Comparison of ENCODE assay signal across 1 cellular context in the genomic region with DNA sequence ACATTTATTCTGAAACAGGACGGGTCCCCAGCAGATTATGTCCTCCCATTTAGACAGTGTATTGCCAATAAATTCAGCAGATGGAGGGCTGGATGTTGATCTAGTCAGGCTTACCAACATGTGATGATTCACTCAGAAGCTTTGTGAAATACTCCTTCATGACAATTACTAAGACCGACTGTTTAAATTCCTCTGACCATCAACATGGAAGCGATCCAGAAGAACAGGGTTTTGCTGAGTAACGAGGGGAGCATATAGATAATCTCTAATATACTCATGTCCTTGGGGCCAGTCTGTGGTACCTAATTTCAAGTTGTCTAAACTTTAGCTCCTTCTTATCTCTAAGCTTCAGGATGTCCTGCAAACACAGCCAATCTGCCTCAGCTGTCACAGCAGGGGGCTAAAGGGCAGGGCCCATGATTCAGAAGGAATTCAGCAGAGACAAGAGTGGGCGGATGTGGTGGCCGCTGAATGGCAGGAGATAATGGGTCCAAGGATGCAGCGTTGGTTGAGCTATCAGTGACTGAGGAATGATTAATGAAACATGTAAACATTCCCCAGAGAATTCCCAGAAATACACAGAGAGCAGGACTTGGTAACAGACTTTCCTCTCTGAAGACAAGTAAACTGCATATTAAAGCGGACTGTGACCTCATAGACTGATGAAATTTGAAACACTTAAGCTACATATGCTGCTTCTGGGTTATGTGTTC.
TF ChIP-seq lines count a peak whose summit lies in the region.

No MANE protein-coding gene starts in this region.

TF ChIP-seq in HepG2, 621 proteins besides CTCF, POLR2A, EP300 and RAD21 (continued from another document and continues in another):
- TF ChIP-seq DPF2 (CRISPR knock-in tag; IDR thresholded peaks at IDR 0.05; ENCODE audit: borderline replicate concordance, low read depth) (peak; percentile 75; the same call in 1 of the 2 replicates), ASH2L (IDR thresholded peaks at IDR 0.05; ENCODE audit: insufficient read length, low read depth, low read length) (peak; percentile 72), ZSCAN22 (CRISPR knock-in tag; IDR thresholded peaks at IDR 0.05) (no peak), TRIM24 (CRISPR knock-in tag; IDR thresholded peaks at IDR 0.05) (no peak), ZNF569 (CRISPR knock-in tag; IDR thresholded peaks at IDR 0.05; ENCODE audit: borderline replicate concordance) (no peak), ZNF883 (CRISPR knock-in tag; IDR thresholded peaks at IDR 0.05; ENCODE audit: not compliant biosample characterization) (no peak), HNRNPK (IDR thresholded peaks at IDR 0.05; ENCODE audit: low read depth, low read length, poor library complexity, severe bottlenecking) (no peak), ZNF557 (CRISPR knock-in tag; IDR thresholded peaks at IDR 0.05) (no peak), RFX5 (IDR thresholded peaks at IDR 0.05; ENCODE audit: low read depth, low read length) (no peak), ZNF382 (CRISPR knock-in tag; IDR thresholded peaks at IDR 0.05; ENCODE audit: borderline replicate concordance) (no peak), ZNF629 (CRISPR knock-in tag; conservative IDR thresholded peaks at IDR 0.05) (peak; percentile 83), ZNF460 (CRISPR knock-in tag; IDR thresholded peaks at IDR 0.05; ENCODE audit: borderline replicate concordance) (no peak; the same call in 1 of the 2 replicates), ZNF317 (CRISPR knock-in tag; IDR thresholded peaks at IDR 0.05) (no peak), ZNF263 (CRISPR knock-in tag; IDR thresholded peaks at IDR 0.05) (no peak), HOXA9 (CRISPR knock-in tag; IDR thresholded peaks at IDR 0.05; ENCODE audit: borderline replicate concordance) (no peak), ZFX (CRISPR knock-in tag; IDR thresholded peaks at IDR 0.05; ENCODE audit: low read depth) (peak; percentile 27; the same call in 1 of the 2 replicates), CREB1 (IDR thresholded peaks at IDR 0.05) (peak; percentile 71), CREB1 (CRISPR knock-in tag; IDR thresholded peaks at IDR 0.05) (peak; percentile 81), IKZF1 (IDR thresholded peaks at IDR 0.05) (no peak), ZNF878 (CRISPR knock-in tag; IDR thresholded peaks at IDR 0.05) (no peak), KLF9 (CRISPR knock-in tag; IDR thresholded peaks at IDR 0.05; ENCODE audit: low read depth) (no peak), TBX2 (CRISPR knock-in tag; IDR thresholded peaks at IDR 0.05; ENCODE audit: borderline replicate concordance) (peak; percentile 96), ZFP36L2 (CRISPR knock-in tag; IDR thresholded peaks at IDR 0.05) (no peak), ZNF451 (CRISPR knock-in tag; IDR thresholded peaks at IDR 0.05) (no peak), ZSCAN29 (CRISPR knock-in tag; conservative IDR thresholded peaks at IDR 0.05) (peak; percentile 77; the same call in 1 of the 2 replicates), ZNF768 (CRISPR knock-in tag; IDR thresholded peaks at IDR 0.05) (no peak), ZNF724P (CRISPR knock-in tag; IDR thresholded peaks at IDR 0.05; ENCODE audit: borderline replicate concordance) (no peak), CBX5 (CRISPR knock-in tag; IDR thresholded peaks at IDR 0.05; ENCODE audit: borderline replicate concordance) (peak; percentile 90; the same call in 1 of the 2 replicates), HDAC2 (CRISPR knock-in tag; IDR thresholded peaks at IDR 0.05) (peak; percentile 95), FOXJ3 (CRISPR knock-in tag; IDR thresholded peaks at IDR 0.05; ENCODE audit: borderline replicate concordance) (peak; percentile 97; the same call in 1 of the 2 replicates), ZNF761 (CRISPR knock-in tag; conservative IDR thresholded peaks at IDR 0.05) (no peak; the same call in 1 of the 2 replicates), ZNF12 (CRISPR knock-in tag; IDR thresholded peaks at IDR 0.05) (no peak), YY1 (IDR thresholded peaks at IDR 0.05; ENCODE audit: insufficient read depth, insufficient replicate concordance, low read depth, low read length) (no peak), SOX5 (CRISPR knock-in tag; IDR thresholded peaks at IDR 0.05; ENCODE audit: borderline replicate concordance) (peak; percentile 96), ZNF83 (CRISPR knock-in tag; IDR thresholded peaks at IDR 0.05; ENCODE audit: borderline replicate concordance) (no peak), ZNF776 (CRISPR knock-in tag; IDR thresholded peaks at IDR 0.05) (no peak), GLI4 (CRISPR knock-in tag; IDR thresholded peaks at IDR 0.05; ENCODE audit: borderline replicate concordance) (no peak), TEAD2 (CRISPR knock-in tag; IDR thresholded peaks at IDR 0.05) (no peak), KDM3A (CRISPR knock-in tag; IDR thresholded peaks at IDR 0.05; ENCODE audit: low read depth) (peak; percentile 74; the same call in 1 of the 2 replicates), ZNF234 (CRISPR knock-in tag; conservative IDR thresholded peaks at IDR 0.05) (no peak), MYC (CRISPR knock-in tag; IDR thresholded peaks at IDR 0.05; ENCODE audit: borderline replicate concordance) (peak; percentile 36; the same call in 1 of the 2 replicates), MZF1 (CRISPR knock-in tag; IDR thresholded peaks at IDR 0.05; ENCODE audit: borderline replicate concordance) (no peak), ZNF546 (CRISPR knock-in tag; conservative IDR thresholded peaks at IDR 0.05) (no peak), ADNP (CRISPR knock-in tag; IDR thresholded peaks at IDR 0.05) (no peak), DMAP1 (CRISPR knock-in tag; IDR thresholded peaks at IDR 0.05) (peak; percentile 39; the same call in 1 of the 2 replicates)
- TF ChIP-seq, protein P1, sequence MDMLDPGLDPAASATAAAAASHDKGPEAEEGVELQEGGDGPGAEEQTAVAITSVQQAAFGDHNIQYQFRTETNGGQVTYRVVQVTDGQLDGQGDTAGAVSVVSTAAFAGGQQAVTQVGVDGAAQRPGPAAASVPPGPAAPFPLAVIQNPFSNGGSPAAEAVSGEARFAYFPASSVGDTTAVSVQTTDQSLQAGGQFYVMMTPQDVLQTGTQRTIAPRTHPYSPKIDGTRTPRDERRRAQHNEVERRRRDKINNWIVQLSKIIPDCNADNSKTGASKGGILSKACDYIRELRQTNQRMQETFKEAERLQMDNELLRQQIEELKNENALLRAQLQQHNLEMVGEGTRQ (IDR thresholded peaks at IDR 0.05; ENCODE audit: low read depth, low read length) = no peak
- TF ChIP-seq, protein P1 (CRISPR knock-in tag; IDR thresholded peaks at IDR 0.05; ENCODE audit: borderline replicate concordance) = no peak
- TF ChIP-seq, protein P2, sequence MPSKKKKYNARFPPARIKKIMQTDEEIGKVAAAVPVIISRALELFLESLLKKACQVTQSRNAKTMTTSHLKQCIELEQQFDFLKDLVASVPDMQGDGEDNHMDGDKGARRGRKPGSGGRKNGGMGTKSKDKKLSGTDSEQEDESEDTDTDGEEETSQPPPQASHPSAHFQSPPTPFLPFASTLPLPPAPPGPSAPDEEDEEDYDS (CRISPR knock-in tag; IDR thresholded peaks at IDR 0.05) = peak; percentile 42; the same call in 1 of the 2 replicates
- TF ChIP-seq, protein P3, sequence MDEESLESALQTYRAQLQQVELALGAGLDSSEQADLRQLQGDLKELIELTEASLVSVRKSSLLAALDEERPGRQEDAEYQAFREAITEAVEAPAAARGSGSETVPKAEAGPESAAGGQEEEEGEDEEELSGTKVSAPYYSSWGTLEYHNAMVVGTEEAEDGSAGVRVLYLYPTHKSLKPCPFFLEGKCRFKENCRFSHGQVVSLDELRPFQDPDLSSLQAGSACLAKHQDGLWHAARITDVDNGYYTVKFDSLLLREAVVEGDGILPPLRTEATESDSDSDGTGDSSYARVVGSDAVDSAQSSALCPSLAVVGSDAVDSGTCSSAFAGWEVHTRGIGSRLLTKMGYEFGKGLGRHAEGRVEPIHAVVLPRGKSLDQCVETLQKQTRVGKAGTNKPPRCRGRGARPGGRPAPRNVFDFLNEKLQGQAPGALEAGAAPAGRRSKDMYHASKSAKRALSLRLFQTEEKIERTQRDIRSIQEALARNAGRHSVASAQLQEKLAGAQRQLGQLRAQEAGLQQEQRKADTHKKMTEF (CRISPR knock-in tag; IDR thresholded peaks at IDR 0.05) = peak; percentile 94
- TF ChIP-seq, protein P4, sequence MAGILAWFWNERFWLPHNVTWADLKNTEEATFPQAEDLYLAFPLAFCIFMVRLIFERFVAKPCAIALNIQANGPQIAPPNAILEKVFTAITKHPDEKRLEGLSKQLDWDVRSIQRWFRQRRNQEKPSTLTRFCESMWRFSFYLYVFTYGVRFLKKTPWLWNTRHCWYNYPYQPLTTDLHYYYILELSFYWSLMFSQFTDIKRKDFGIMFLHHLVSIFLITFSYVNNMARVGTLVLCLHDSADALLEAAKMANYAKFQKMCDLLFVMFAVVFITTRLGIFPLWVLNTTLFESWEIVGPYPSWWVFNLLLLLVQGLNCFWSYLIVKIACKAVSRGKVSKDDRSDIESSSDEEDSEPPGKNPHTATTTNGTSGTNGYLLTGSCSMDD (CRISPR knock-in tag; IDR thresholded peaks at IDR 0.05) = no peak
- TF ChIP-seq, protein P5, sequence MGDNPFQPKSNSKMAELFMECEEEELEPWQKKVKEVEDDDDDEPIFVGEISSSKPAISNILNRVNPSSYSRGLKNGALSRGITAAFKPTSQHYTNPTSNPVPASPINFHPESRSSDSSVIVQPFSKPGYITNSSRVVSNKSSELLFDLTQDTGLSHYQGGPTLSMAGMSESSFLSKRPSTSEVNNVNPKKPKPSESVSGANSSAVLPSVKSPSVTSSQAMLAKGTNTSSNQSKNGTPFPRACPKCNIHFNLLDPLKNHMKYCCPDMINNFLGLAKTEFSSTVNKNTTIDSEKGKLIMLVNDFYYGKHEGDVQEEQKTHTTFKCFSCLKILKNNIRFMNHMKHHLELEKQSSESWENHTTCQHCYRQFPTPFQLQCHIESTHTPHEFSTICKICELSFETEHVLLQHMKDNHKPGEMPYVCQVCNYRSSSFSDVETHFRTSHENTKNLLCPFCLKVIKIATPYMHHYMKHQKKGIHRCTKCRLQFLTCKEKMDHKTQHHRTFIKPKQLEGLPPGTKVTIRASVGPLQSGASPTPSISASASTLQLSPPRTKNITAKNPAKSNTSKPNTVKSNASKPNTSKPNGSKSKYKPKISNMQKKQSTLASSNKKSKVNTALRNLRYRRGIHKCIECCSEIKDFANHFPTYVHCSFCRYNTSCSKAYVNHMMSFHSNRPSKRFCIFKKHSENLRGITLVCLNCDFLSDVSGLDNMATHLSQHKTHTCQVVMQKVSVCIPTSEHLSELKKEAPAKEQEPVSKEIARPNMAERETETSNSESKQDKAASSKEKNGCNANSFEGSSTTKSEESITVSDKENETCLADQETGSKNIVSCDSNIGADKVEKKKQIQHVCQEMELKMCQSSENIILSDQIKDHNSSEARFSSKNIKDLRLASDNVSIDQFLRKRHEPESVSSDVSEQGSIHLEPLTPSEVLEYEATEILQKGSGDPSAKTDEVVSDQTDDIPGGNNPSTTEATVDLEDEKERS (CRISPR knock-in tag; IDR thresholded peaks at IDR 0.05) = 0 out of 2 replicates have a peak, but pooled peaks have one; percentile 37
- TF ChIP-seq, protein P6, sequence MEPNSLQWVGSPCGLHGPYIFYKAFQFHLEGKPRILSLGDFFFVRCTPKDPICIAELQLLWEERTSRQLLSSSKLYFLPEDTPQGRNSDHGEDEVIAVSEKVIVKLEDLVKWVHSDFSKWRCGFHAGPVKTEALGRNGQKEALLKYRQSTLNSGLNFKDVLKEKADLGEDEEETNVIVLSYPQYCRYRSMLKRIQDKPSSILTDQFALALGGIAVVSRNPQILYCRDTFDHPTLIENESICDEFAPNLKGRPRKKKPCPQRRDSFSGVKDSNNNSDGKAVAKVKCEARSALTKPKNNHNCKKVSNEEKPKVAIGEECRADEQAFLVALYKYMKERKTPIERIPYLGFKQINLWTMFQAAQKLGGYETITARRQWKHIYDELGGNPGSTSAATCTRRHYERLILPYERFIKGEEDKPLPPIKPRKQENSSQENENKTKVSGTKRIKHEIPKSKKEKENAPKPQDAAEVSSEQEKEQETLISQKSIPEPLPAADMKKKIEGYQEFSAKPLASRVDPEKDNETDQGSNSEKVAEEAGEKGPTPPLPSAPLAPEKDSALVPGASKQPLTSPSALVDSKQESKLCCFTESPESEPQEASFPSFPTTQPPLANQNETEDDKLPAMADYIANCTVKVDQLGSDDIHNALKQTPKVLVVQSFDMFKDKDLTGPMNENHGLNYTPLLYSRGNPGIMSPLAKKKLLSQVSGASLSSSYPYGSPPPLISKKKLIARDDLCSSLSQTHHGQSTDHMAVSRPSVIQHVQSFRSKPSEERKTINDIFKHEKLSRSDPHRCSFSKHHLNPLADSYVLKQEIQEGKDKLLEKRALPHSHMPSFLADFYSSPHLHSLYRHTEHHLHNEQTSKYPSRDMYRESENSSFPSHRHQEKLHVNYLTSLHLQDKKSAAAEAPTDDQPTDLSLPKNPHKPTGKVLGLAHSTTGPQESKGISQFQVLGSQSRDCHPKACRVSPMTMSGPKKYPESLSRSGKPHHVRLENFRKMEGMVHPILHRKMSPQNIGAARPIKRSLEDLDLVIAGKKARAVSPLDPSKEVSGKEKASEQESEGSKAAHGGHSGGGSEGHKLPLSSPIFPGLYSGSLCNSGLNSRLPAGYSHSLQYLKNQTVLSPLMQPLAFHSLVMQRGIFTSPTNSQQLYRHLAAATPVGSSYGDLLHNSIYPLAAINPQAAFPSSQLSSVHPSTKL (CRISPR knock-in tag; IDR thresholded peaks at IDR 0.05) = peak; percentile 99
- TF ChIP-seq, protein P7, sequence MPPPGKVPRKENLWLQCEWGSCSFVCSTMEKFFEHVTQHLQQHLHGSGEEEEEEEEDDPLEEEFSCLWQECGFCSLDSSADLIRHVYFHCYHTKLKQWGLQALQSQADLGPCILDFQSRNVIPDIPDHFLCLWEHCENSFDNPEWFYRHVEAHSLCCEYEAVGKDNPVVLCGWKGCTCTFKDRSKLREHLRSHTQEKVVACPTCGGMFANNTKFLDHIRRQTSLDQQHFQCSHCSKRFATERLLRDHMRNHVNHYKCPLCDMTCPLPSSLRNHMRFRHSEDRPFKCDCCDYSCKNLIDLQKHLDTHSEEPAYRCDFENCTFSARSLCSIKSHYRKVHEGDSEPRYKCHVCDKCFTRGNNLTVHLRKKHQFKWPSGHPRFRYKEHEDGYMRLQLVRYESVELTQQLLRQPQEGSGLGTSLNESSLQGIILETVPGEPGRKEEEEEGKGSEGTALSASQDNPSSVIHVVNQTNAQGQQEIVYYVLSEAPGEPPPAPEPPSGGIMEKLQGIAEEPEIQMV (CRISPR knock-in tag; IDR thresholded peaks at IDR 0.05; ENCODE audit: low read depth) = peak; percentile 72; the same call in 1 of the 2 replicates
- TF ChIP-seq, protein P8, sequence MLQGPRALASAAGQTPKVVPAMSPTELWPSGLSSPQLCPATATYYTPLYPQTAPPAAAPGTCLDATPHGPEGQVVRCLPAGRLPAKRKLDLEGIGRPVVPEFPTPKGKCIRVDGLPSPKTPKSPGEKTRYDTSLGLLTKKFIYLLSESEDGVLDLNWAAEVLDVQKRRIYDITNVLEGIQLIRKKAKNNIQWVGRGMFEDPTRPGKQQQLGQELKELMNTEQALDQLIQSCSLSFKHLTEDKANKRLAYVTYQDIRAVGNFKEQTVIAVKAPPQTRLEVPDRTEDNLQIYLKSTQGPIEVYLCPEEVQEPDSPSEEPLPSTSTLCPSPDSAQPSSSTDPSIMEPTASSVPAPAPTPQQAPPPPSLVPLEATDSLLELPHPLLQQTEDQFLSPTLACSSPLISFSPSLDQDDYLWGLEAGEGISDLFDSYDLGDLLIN (CRISPR knock-in tag; IDR thresholded peaks at IDR 0.05; ENCODE audit: borderline replicate concordance) = no peak
